In the genomic region with DNA sequence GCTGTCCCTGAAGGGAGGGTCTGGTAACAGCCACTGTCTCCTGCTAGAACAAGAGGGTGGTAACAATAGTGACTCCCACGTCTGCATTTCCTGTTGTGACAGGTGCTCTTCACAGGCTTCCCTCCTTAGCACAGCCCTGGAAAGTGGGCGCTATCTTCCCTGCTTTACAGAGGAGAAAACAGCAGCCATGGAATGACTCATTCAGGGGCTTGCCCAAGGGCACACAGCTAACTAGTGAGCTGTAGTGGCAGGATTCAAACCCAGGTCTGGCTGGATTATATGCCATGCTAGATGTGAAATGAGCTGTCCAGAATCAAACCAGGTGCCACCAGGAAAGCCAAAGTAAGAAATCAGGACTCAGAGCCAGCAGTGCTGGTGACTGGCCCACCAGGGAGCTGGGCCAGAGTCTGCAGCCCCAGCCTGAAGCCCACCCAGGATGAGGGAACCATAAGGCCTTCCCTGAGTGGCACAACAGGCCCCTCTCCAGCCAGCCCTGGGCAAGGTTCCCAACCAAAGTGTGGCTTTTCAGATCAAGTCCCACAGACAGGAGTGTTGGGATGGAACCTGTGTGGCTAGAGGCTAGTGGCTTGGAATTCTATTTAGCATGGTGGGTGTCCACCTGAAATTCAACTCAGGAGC, we compare ENCODE assay signal across 19 cellular contexts.
DNase-seq lines count a peak whose midpoint lies in the region; ATAC-seq and TF ChIP-seq lines count a peak whose summit lies in the region.
"Had no signal": no experiment of that assay in that cellular context is flagged by ENCODE, and none has a peak within 500 bp of the region (broad histone marks: within the 10 kb centered on the region; RNA-seq: fewer than 3 reads in every experiment).

No MANE protein-coding gene starts in this region.

- H3K27ac Mint-ChIP-seq in activated T-cell treated with anti-CD3 and anti-CD28 coated beads, Interleukin-2, amount 50 U/mL, for 24 hours: peak overlapping the region; percentile 37
- peak overlapping the region; percentile 54 for H3K27ac Mint-ChIP-seq in activated CD8-positive, alpha-beta T cell treated with anti-CD3 and anti-CD28 coated beads, Interleukin-2, amount 10 ng/mL, durations not matched to agents 7 days and 5 days
- H3K27ac Mint-ChIP-seq in stimulated activated memory B cell treated with anti-CD40 and anti-IgM and Interleukin-4, amounts not matched to agents 10 μg/mL and 1 μg/mL and 100 μg/mL, for 72 hours: no peak overlapping the region
- H3K27ac Mint-ChIP-seq: activated naive CD8-positive, alpha-beta T cell treated with anti-CD3 and anti-CD28 coated beads, Interleukin-2, amount 10 ng/mL, durations not matched to agents 7 days and 5 days; dendritic cell treated with granulocyte-macrophage colony-stimulating factor and Interleukin-4, amounts not matched to agents 40 ng/mL and 50 ng/mL, for 4 days had no signal

- H3K4me3 Mint-ChIP-seq in activated T-cell treated with anti-CD3 and anti-CD28 coated beads, Interleukin-2, amount 50 U/mL, for 24 hours: no peak overlapping the region
- H3K4me3 Mint-ChIP-seq in activated CD8-positive, alpha-beta T cell treated with anti-CD3 and anti-CD28 coated beads, Interleukin-2, amount 10 ng/mL, durations not matched to agents 7 days and 5 days: no peak overlapping the region
- H3K4me3 Mint-ChIP-seq in stimulated activated memory B cell treated with anti-CD40 and anti-IgM and Interleukin-4, amounts not matched to agents 10 μg/mL and 1 μg/mL and 100 μg/mL, for 72 hours: no peak overlapping the region
- H3K4me3 Mint-ChIP-seq: activated naive CD8-positive, alpha-beta T cell treated with anti-CD3 and anti-CD28 coated beads, Interleukin-2, amount 10 ng/mL, durations not matched to agents 7 days and 5 days; dendritic cell treated with granulocyte-macrophage colony-stimulating factor and Interleukin-4, amounts not matched to agents 40 ng/mL and 50 ng/mL, for 4 days had no signal

- no peaks in the 10 kb centered on the region for H3K27me3 Mint-ChIP-seq in activated T-cell treated with anti-CD3 and anti-CD28 coated beads, Interleukin-2, amount 50 U/mL, for 24 hours
- no peaks in the 10 kb centered on the region for H3K27me3 Mint-ChIP-seq in activated CD8-positive, alpha-beta T cell treated with anti-CD3 and anti-CD28 coated beads, Interleukin-2, amount 10 ng/mL, durations not matched to agents 7 days and 5 days (ENCODE audit: low read depth)
- H3K27me3 Mint-ChIP-seq in stimulated activated memory B cell treated with anti-CD40 and anti-IgM and Interleukin-4, amounts not matched to agents 10 μg/mL and 1 μg/mL and 100 μg/mL, for 72 hours: no peaks in the 10 kb centered on the region
- H3K27me3 Mint-ChIP-seq: activated naive CD8-positive, alpha-beta T cell treated with anti-CD3 and anti-CD28 coated beads, Interleukin-2, amount 10 ng/mL, durations not matched to agents 7 days and 5 days; dendritic cell treated with granulocyte-macrophage colony-stimulating factor and Interleukin-4, amounts not matched to agents 40 ng/mL and 50 ng/mL, for 4 days had no signal

- ATAC-seq in activated CD8-positive, alpha-beta T cell treated with anti-CD3 and anti-CD28 coated beads, Interleukin-2, amount 10 ng/mL, durations not matched to agents 7 days and 5 days: no peak
- no peak for ATAC-seq in stimulated activated memory B cell treated with anti-CD40 and anti-IgM and Interleukin-4, amounts not matched to agents 10 μg/mL and 1 μg/mL and 100 μg/mL, for 72 hours
- ATAC-seq: gastroesophageal sphincter, left lung, right lobe of liver had no signal

- H3K9me3 Mint-ChIP-seq in activated T-cell treated with anti-CD3 and anti-CD28 coated beads, Interleukin-2, amount 50 U/mL, for 24 hours: no peaks in the 10 kb centered on the region
- no peaks in the 10 kb centered on the region for H3K9me3 Mint-ChIP-seq in activated CD8-positive, alpha-beta T cell treated with anti-CD3 and anti-CD28 coated beads, Interleukin-2, amount 10 ng/mL, durations not matched to agents 7 days and 5 days (ENCODE audit: insufficient read depth)
- no peaks in the 10 kb centered on the region for H3K9me3 Mint-ChIP-seq in stimulated activated memory B cell treated with anti-CD40 and anti-IgM and Interleukin-4, amounts not matched to agents 10 μg/mL and 1 μg/mL and 100 μg/mL, for 72 hours
- H3K9me3 Mint-ChIP-seq: activated naive CD8-positive, alpha-beta T cell treated with anti-CD3 and anti-CD28 coated beads, Interleukin-2, amount 10 ng/mL, durations not matched to agents 7 days and 5 days; dendritic cell treated with granulocyte-macrophage colony-stimulating factor and Interleukin-4, amounts not matched to agents 40 ng/mL and 50 ng/mL, for 4 days had no signal

- TF ChIP-seq CTCF in GM20000 (IDR thresholded peaks at IDR 0.05; ENCODE audit: extremely low read depth, missing control alignments): no peak

- peaks cover 58% of the 10 kb centered on the region for H3K36me3 Mint-ChIP-seq in activated T-cell treated with anti-CD3 and anti-CD28 coated beads, Interleukin-2, amount 50 U/mL, for 24 hours (ENCODE audit: low read depth)
- peaks cover 15% of the 10 kb centered on the region for H3K36me3 Mint-ChIP-seq in activated CD8-positive, alpha-beta T cell treated with anti-CD3 and anti-CD28 coated beads, Interleukin-2, amount 10 ng/mL, durations not matched to agents 7 days and 5 days (ENCODE audit: low read depth)
- H3K36me3 Mint-ChIP-seq in stimulated activated memory B cell treated with anti-CD40 and anti-IgM and Interleukin-4, amounts not matched to agents 10 μg/mL and 1 μg/mL and 100 μg/mL, for 72 hours: peaks cover 18% of the 10 kb centered on the region

- POLR2A ChIA-PET in activated CD8-positive, alpha-beta T cell treated with anti-CD3 and anti-CD28 coated beads, Interleukin-2, amount 10 ng/mL, durations not matched to agents 7 days and 5 days (lab: Charles Lee): no interaction called here

- DNase-seq in activated T-cell treated with anti-CD3 and anti-CD28 coated beads, Interleukin-2, amount 50 U/mL, for 24 hours: no peak
- no peak for DNase-seq in activated T-cell treated with anti-CD3 and anti-CD28 coated beads, Interleukin-2, amount 50 U/mL, for 48 hours
- DNase-seq in GM20000 (ENCODE audit: low spot score) (peak; percentile 8), renal cortical epithelial cell (ENCODE audit: low read depth) (peak; percentile 20), T-helper 1 cell (no peak), COLO668 (lab: John Stamatoyannopoulos, UW; ENCODE audit: unreplicated experiment) (no peak)
- DNase-seq in activated CD8-positive, alpha-beta T cell treated with anti-CD3 and anti-CD28 coated beads, Interleukin-2, amount 10 ng/mL, durations not matched to agents 7 days and 5 days: no peak
- DNase-seq: activated CD4-positive, alpha-beta T cell treated with anti-CD3 and anti-CD28 coated beads for 1 hour; activated naive CD8-positive, alpha-beta T cell treated with anti-CD3 and anti-CD28 coated beads, Interleukin-2, amount 10 ng/mL, durations not matched to agents 7 days and 5 days; brain microvascular endothelial cell; KG1; left lung; NCI-H1105; NK-92 treated with Interleukin-12 subunit alpha and Interleukin-12 subunit beta, amount 100 ng/mL, for 24 hours; right lobe of liver; RPMI8226 had no signal

- CTCF ChIA-PET in activated CD8-positive, alpha-beta T cell treated with anti-CD3 and anti-CD28 coated beads, Interleukin-2, amount 10 ng/mL, durations not matched to agents 7 days and 5 days (lab: Charles Lee): interaction anchor here (1.3 kb wide), 1 partner anchor 14 kb away, joined by 3 read pairs; no protein-coding TSS in a partner anchor

- H3K4me1 Mint-ChIP-seq in activated T-cell treated with anti-CD3 and anti-CD28 coated beads, Interleukin-2, amount 50 U/mL, for 24 hours (ENCODE audit: low read depth): peaks cover 5% of the 10 kb centered on the region
- H3K4me1 Mint-ChIP-seq in activated CD8-positive, alpha-beta T cell treated with anti-CD3 and anti-CD28 coated beads, Interleukin-2, amount 10 ng/mL, durations not matched to agents 7 days and 5 days (ENCODE audit: low read depth): no peaks in the 10 kb centered on the region
- H3K4me1 Mint-ChIP-seq in stimulated activated memory B cell treated with anti-CD40 and anti-IgM and Interleukin-4, amounts not matched to agents 10 μg/mL and 1 μg/mL and 100 μg/mL, for 72 hours: no peaks in the 10 kb centered on the region
- H3K4me1 Mint-ChIP-seq: activated naive CD8-positive, alpha-beta T cell treated with anti-CD3 and anti-CD28 coated beads, Interleukin-2, amount 10 ng/mL, durations not matched to agents 7 days and 5 days had no signal

Comparison
In these comparisons a context has a peak if more than half of its experiments do, and no peak if none do; other contexts are left out.
1. DNase-seq: peak in GM20000 (single experiment) and renal cortical epithelial cell (single experiment); none in activated T-cell treated with anti-CD3 and anti-CD28 coated beads, Interleukin-2, amount 50 U/mL, for 24 hours (single experiment), activated T-cell treated with anti-CD3 and anti-CD28 coated beads, Interleukin-2, amount 50 U/mL, for 48 hours (0 of 2), activated CD8-positive, alpha-beta T cell treated with anti-CD3 and anti-CD28 coated beads, Interleukin-2, amount 10 ng/mL, durations not matched to agents 7 days and 5 days (single experiment), T-helper 1 cell (0 of 5) and COLO668 (single experiment).